Comparison of ENCODE assay signal across 1 cellular context in the genomic region with DNA sequence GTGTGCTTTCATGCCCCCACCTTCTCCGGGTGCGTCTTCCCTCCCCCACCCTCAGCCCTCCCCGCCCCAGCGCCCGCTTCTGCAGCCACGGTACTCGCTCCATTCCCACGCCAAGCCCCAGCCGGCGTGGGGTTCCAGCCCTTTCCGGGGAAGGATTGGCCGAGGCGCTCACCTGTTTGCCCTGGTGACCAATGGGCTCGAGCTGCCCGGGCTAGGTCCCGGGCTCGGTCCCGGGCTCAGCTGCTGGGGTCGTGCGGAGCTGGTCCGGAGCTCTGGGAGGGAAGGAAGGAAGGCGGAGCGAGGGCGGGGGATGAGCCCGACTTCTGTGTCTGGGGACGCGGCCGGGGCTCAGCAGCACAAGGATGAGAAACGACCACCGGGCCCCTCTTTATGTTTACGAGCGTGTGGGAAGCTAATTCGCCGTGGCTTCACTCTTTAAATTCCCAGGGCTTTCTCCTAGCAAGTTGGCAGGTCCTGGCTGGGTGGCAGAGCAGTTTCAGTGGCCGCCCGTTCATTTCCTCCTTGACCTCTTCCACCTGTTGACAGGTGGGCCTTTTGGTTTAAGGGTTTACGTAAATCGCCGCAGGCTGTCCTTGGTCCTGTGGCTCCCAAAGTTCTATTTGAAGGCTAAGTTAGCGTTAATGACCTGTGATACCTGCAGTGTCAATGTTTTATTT.
TF ChIP-seq lines count a peak whose summit lies in the region.

A gene with protein sequence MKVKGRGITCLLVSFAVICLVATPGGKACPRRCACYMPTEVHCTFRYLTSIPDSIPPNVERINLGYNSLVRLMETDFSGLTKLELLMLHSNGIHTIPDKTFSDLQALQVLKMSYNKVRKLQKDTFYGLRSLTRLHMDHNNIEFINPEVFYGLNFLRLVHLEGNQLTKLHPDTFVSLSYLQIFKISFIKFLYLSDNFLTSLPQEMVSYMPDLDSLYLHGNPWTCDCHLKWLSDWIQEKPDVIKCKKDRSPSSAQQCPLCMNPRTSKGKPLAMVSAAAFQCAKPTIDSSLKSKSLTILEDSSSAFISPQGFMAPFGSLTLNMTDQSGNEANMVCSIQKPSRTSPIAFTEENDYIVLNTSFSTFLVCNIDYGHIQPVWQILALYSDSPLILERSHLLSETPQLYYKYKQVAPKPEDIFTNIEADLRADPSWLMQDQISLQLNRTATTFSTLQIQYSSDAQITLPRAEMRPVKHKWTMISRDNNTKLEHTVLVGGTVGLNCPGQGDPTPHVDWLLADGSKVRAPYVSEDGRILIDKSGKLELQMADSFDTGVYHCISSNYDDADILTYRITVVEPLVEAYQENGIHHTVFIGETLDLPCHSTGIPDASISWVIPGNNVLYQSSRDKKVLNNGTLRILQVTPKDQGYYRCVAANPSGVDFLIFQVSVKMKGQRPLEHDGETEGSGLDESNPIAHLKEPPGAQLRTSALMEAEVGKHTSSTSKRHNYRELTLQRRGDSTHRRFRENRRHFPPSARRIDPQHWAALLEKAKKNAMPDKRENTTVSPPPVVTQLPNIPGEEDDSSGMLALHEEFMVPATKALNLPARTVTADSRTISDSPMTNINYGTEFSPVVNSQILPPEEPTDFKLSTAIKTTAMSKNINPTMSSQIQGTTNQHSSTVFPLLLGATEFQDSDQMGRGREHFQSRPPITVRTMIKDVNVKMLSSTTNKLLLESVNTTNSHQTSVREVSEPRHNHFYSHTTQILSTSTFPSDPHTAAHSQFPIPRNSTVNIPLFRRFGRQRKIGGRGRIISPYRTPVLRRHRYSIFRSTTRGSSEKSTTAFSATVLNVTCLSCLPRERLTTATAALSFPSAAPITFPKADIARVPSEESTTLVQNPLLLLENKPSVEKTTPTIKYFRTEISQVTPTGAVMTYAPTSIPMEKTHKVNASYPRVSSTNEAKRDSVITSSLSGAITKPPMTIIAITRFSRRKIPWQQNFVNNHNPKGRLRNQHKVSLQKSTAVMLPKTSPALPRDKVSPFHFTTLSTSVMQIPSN (N-terminal part only) (minus strand): TSS at position 288 of the 677 bp plus-strand sequence. CDS start 2,352 bp downstream, outside the sequence.

TF ChIP-seq in HepG2, 621 proteins besides CTCF, POLR2A, EP300 and RAD21 (continued from another document):
- TF ChIP-seq, protein P1, sequence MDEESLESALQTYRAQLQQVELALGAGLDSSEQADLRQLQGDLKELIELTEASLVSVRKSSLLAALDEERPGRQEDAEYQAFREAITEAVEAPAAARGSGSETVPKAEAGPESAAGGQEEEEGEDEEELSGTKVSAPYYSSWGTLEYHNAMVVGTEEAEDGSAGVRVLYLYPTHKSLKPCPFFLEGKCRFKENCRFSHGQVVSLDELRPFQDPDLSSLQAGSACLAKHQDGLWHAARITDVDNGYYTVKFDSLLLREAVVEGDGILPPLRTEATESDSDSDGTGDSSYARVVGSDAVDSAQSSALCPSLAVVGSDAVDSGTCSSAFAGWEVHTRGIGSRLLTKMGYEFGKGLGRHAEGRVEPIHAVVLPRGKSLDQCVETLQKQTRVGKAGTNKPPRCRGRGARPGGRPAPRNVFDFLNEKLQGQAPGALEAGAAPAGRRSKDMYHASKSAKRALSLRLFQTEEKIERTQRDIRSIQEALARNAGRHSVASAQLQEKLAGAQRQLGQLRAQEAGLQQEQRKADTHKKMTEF (CRISPR knock-in tag; IDR thresholded peaks at IDR 0.05), result no peak
- no peak for TF ChIP-seq ZBTB42 (CRISPR knock-in tag; IDR thresholded peaks at IDR 0.05)
- no peak for TF ChIP-seq DNMT3B (CRISPR knock-in tag; conservative IDR thresholded peaks at IDR 0.05)
- TF ChIP-seq ZNF670 (CRISPR knock-in tag; IDR thresholded peaks at IDR 0.05; ENCODE audit: borderline replicate concordance), result no peak
- no peak for TF ChIP-seq ZNF788 (CRISPR knock-in tag; IDR thresholded peaks at IDR 0.05; ENCODE audit: borderline replicate concordance)
- TF ChIP-seq, protein P2, sequence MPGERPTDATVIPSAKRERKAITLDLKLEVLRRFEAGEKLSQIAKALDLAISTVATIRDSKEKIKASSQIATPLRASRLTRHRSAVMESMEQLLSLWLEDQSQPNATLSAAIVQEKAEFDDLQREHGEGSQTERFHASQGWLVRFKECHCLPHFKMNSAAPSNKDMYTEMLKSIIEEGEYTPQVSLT (CRISPR knock-in tag; IDR thresholded peaks at IDR 0.05; ENCODE audit: borderline replicate concordance, low read depth), result no peak
- no peak for TF ChIP-seq ZNF7 (CRISPR knock-in tag; IDR thresholded peaks at IDR 0.05)
- TF ChIP-seq IKZF4 (CRISPR knock-in tag; IDR thresholded peaks at IDR 0.05; ENCODE audit: borderline replicate concordance, low read depth, not compliant biosample characterization), result no peak
